In genomic region chr2:216245391-216245790, GRCh38 we compare ENCODE assay signal across 29 cellular contexts.
"Had no signal": no experiment of that assay in that cellular context is flagged by ENCODE, and none has a peak within 500 bp of the region (broad histone marks: within the 10 kb centered on the region; RNA-seq: fewer than 3 reads in every experiment).

No MANE protein-coding gene starts in this region.

- H3K9me3 ChIP-seq: mucosa of descending colon, neutrophil, ovary, prostate gland, testis, thyroid gland, transverse colon, upper lobe of right lung had no signal

- H3K9me3 Mint-ChIP-seq: natural killer cell treated with Interleukin-12 subunit alpha and Interleukin-12 subunit beta and Interleukin-15 and Interleukin-18, amount 100 ng/mL, for 72 hours had no signal

- H3K4me3 ChIP-seq: left ventricle myocardium inferior, lung, mucosa of descending colon, ovary, prostate gland, skin epidermis, stomach, testis, thyroid gland, transverse colon, upper lobe of right lung had no signal

- ATAC-seq: mucosa of descending colon; naive thymus-derived CD4-positive, alpha-beta T cell; natural killer cell treated with Interleukin-12 subunit alpha and Interleukin-12 subunit beta and Interleukin-15 and Interleukin-18, amount 100 ng/mL, for 72 hours; right cardiac atrium; sciatic nerve; stimulated activated naive B cell treated with anti-CD40 and anti-IgM and Interleukin-4, amounts not matched to agents 10 μg/mL and 1 μg/mL and 100 μg/mL, for 72 hours; stimulated activated naive CD8-positive, alpha-beta T cell treated with anti-CD3 and anti-CD28 coated beads, Interleukin-15, Interleukin-2, amounts not matched to agents 100 U/mL and 50 U/mL, for 24 hours; upper lobe of right lung had no signal

- H3K27me3 Mint-ChIP-seq: naive thymus-derived CD4-positive, alpha-beta T cell; natural killer cell treated with Interleukin-12 subunit alpha and Interleukin-12 subunit beta and Interleukin-15 and Interleukin-18, amount 100 ng/mL, for 72 hours; stimulated activated naive B cell treated with anti-CD40 and anti-IgM and Interleukin-4, amounts not matched to agents 10 μg/mL and 1 μg/mL and 100 μg/mL, for 72 hours had no signal

- H3K4me1 ChIP-seq: left ventricle myocardium inferior, prostate gland, stomach, testis, thyroid gland, transverse colon, upper lobe of right lung had no signal

- DNase-seq: hypothalamus; immature natural killer cell; left ventricle myocardium inferior; midbrain; mucosa of descending colon; naive thymus-derived CD4-positive, alpha-beta T cell; occipital lobe; ovary; posterior cingulate gyrus; retina; right cardiac atrium; stimulated activated CD4-positive, alpha-beta T cell treated with anti-CD3 and anti-CD28 coated beads, Interleukin-12 subunit alpha, Interleukin-12 subunit beta, amount 100 ng/mL, for 4 hours; stimulated activated CD4-positive, alpha-beta T cell treated with anti-CD3 and anti-CD28 coated beads, Interleukin-15, amount 100 ng/mL, for 24 hours; stimulated activated CD4-positive, alpha-beta T cell treated with anti-CD3 and anti-CD28 coated beads, Interleukin-2, amount 100 ng/mL, for 24 hours; stimulated activated CD4-positive, alpha-beta T cell treated with anti-CD3 and anti-CD28 coated beads, Interleukin-4, amount 100 ng/mL, for 1 hour; stimulated activated naive B cell treated with anti-CD40 and anti-IgM and Interleukin-4, amounts not matched to agents 10 μg/mL and 1 μg/mL and 100 μg/mL, for 72 hours; stimulated activated naive CD8-positive, alpha-beta T cell treated with anti-CD3 and anti-CD28 coated beads, Interleukin-15, Interleukin-2, amounts not matched to agents 100 U/mL and 50 U/mL, for 24 hours; stomach; testis; thyroid gland; transverse colon; upper lobe of right lung had no signal

- H3K27ac ChIP-seq: left ventricle myocardium inferior, neutrophil, ovary, prostate gland, skin epidermis, stomach, testis, thyroid gland, transverse colon, upper lobe of right lung had no signal

- H3K27me3 ChIP-seq: neutrophil, ovary, stomach, testis, thyroid gland, transverse colon, upper lobe of right lung had no signal

- H3K4me3 Mint-ChIP-seq: immature natural killer cell; memory B cell; naive thymus-derived CD4-positive, alpha-beta T cell; natural killer cell treated with Interleukin-12 subunit alpha and Interleukin-12 subunit beta and Interleukin-15 and Interleukin-18, amount 100 ng/mL, for 72 hours; stimulated activated naive B cell treated with anti-CD40 and anti-IgM and Interleukin-4, amounts not matched to agents 10 μg/mL and 1 μg/mL and 100 μg/mL, for 72 hours had no signal

- H3K27ac Mint-ChIP-seq: immature natural killer cell; memory B cell; naive thymus-derived CD4-positive, alpha-beta T cell; natural killer cell treated with Interleukin-12 subunit alpha and Interleukin-12 subunit beta and Interleukin-15 and Interleukin-18, amount 100 ng/mL, for 72 hours; stimulated activated naive B cell treated with anti-CD40 and anti-IgM and Interleukin-4, amounts not matched to agents 10 μg/mL and 1 μg/mL and 100 μg/mL, for 72 hours had no signal

- H3K4me1 Mint-ChIP-seq: immature natural killer cell; memory B cell; stimulated activated naive B cell treated with anti-CD40 and anti-IgM and Interleukin-4, amounts not matched to agents 10 μg/mL and 1 μg/mL and 100 μg/mL, for 72 hours had no signal

- H3K36me3 ChIP-seq: left ventricle myocardium inferior, neutrophil, ovary, prostate gland, stomach, thyroid gland, transverse colon, upper lobe of right lung had no signal

- H3K36me3 Mint-ChIP-seq: memory B cell had no signal
